Comparison of ENCODE assay signal across 1 cellular context in genomic region chr16:29900102-29900887, GRCh38.
TF ChIP-seq lines count a peak whose summit lies in the region.

TSS of gene ASPHD1 (plus strand) at chr16:29900488. CDS start at chr16:29900972, 484 bp downstream.

TF ChIP-seq in WTC11, 78 proteins besides CTCF, POLR2A, EP300 and RAD21 (continued from another document and continues in another):
- TF ChIP-seq PRRX2 (CRISPR knock-in tag; IDR thresholded peaks at IDR 0.05) (no peak), E2F5 (CRISPR knock-in tag; IDR thresholded peaks at IDR 0.05) (peak; percentile 86; the same call in 1 of the 2 replicates), OVOL2 (CRISPR knock-in tag; IDR thresholded peaks at IDR 0.05; ENCODE audit: borderline replicate concordance) (no peak), ZNF232 (CRISPR knock-in tag; IDR thresholded peaks at IDR 0.05) (no peak; the same call in 1 of the 2 replicates), ELF4 (CRISPR knock-in tag; IDR thresholded peaks at IDR 0.05; ENCODE audit: low read depth) (no peak), MYBL2 (CRISPR knock-in tag; IDR thresholded peaks at IDR 0.05) (peak; percentile 64; the same call in 1 of the 2 replicates), HMGXB4 (CRISPR knock-in tag; IDR thresholded peaks at IDR 0.05) (peak; percentile 77; the same call in 1 of the 2 replicates), TEAD4 (CRISPR knock-in tag; IDR thresholded peaks at IDR 0.05) (peak; percentile 59; the same call in 1 of the 2 replicates), ARID4B (CRISPR knock-in tag; IDR thresholded peaks at IDR 0.05; ENCODE audit: borderline replicate concordance) (peak; percentile 99), SMAD3 (CRISPR knock-in tag; IDR thresholded peaks at IDR 0.05; ENCODE audit: borderline replicate concordance) (peak; percentile 90), NR1H2 (CRISPR knock-in tag; IDR thresholded peaks at IDR 0.05) (no peak), TCF7 (CRISPR knock-in tag; IDR thresholded peaks at IDR 0.05; ENCODE audit: low read depth) (peak; percentile 24; the same call in 1 of the 2 replicates), NFE2L1 (CRISPR knock-in tag; IDR thresholded peaks at IDR 0.05) (0 out of 2 replicates have a peak, but pooled peaks have one; percentile 55), GTF2I (CRISPR knock-in tag; conservative IDR thresholded peaks at IDR 0.05) (no peak), MLX (CRISPR knock-in tag; IDR thresholded peaks at IDR 0.05) (no peak), IRF1 (CRISPR knock-in tag; IDR thresholded peaks at IDR 0.05) (0 out of 2 replicates have a peak, but pooled peaks have one; percentile 45), USF1 (CRISPR knock-in tag; IDR thresholded peaks at IDR 0.05) (no peak; the same call in 1 of the 2 replicates), ZNF425 (CRISPR knock-in tag; conservative IDR thresholded peaks at IDR 0.05) (no peak), ZNF396 (CRISPR knock-in tag; IDR thresholded peaks at IDR 0.05; ENCODE audit: borderline replicate concordance) (no peak), CREM (CRISPR knock-in tag; IDR thresholded peaks at IDR 0.05) (no peak), TEAD1 (CRISPR knock-in tag; IDR thresholded peaks at IDR 0.05) (0 out of 2 replicates have a peak, but pooled peaks have one; percentile 55), CREB1 (CRISPR knock-in tag; IDR thresholded peaks at IDR 0.05) (0 out of 2 replicates have a peak, but pooled peaks have one; percentile 75), ATF1 (CRISPR knock-in tag; IDR thresholded peaks at IDR 0.05) (peak; percentile 89; the same call in 1 of the 2 replicates), RELA (CRISPR knock-in tag; IDR thresholded peaks at IDR 0.05; ENCODE audit: borderline replicate concordance) (peak; percentile 37; the same call in 1 of the 2 replicates), USF2 (CRISPR knock-in tag; IDR thresholded peaks at IDR 0.05) (peak; percentile 35), FOXJ3 (CRISPR knock-in tag; IDR thresholded peaks at IDR 0.05; ENCODE audit: borderline replicate concordance) (no peak), ATF6 (CRISPR knock-in tag; IDR thresholded peaks at IDR 0.05) (no peak), PREB (CRISPR knock-in tag; IDR thresholded peaks at IDR 0.05; ENCODE audit: borderline replicate concordance) (no peak), FOXP1 (CRISPR knock-in tag; IDR thresholded peaks at IDR 0.05; ENCODE audit: borderline replicate concordance) (no peak; the same call in 1 of the 2 replicates), TP53 (CRISPR knock-in tag; IDR thresholded peaks at IDR 0.05) (0 out of 2 replicates have a peak, but pooled peaks have one; percentile 76), GRHL2 (CRISPR knock-in tag; IDR thresholded peaks at IDR 0.05; ENCODE audit: insufficient replicate concordance, severe bottlenecking) (no peak), CBFB (CRISPR knock-in tag; IDR thresholded peaks at IDR 0.05; ENCODE audit: low read depth) (0 out of 2 replicates have a peak, but pooled peaks have one; percentile 48), FOXP4 (CRISPR knock-in tag; IDR thresholded peaks at IDR 0.05) (peak; percentile 91; the same call in 1 of the 2 replicates), ZNF512 (CRISPR knock-in tag; IDR thresholded peaks at IDR 0.05; ENCODE audit: borderline replicate concordance) (no peak), SOX15 (CRISPR knock-in tag; IDR thresholded peaks at IDR 0.05) (no peak), SP1 (CRISPR knock-in tag; conservative IDR thresholded peaks at IDR 0.05) (peak; percentile 71)
